ENCODE assay signal across 8 cellular contexts in the genomic region with DNA sequence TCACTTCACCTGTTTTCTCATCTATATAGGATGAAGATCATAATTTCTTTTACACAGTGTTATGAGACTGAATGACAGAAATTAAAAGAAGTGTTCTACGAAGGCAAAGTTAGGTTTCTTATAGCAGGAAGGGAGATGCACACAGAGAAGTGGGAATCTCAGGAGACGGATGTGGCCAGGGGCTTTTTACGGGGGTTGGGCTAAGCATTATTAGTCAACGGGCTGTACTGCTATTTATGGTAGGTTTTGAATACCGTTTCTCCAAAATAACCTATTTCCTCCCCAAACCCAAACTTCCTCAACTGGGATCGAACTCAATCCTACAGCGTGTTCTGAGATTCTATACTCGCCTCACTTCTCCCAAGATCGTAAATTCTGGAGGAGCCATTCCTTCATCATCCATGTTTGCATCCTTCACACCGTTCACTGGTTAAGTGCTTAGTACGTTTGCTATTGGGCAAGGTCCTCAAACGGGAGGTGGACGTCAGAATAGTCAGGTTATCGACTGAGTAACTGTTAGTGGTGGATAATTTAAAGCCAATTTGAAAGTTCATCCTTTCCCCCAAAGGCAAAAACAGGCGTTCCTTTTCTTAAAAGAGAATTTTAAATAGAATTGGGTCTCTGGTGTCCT. TPM values are rescaled to one million over a fixed set of nuclear protein-coding genes. Genes with fewer than 3 reads are reported as not detected.
DNase-seq lines count a peak whose midpoint lies in the region; ATAC-seq lines count a peak whose summit lies in the region.

No MANE protein-coding gene starts in this region.

- no peaks in the 10 kb centered on the region for H3K9me3 ChIP-seq in HAP-1
- H3K9me3 ChIP-seq in iPS-20b (ENCODE audit: insufficient read depth, low read depth, low read length), result no peaks in the 10 kb centered on the region

- H3K9ac ChIP-seq in iPS-20b (ENCODE audit: low read depth, low read length), result peak overlapping the region; percentile 80; the same call in 1 of the 2 replicates

- H3K4me1 Mint-ChIP-seq in activated T-helper 17 cell treated with anti-CD3 and anti-CD28 coated beads, Interleukin-2, amount 50 U/mL, for 72 hours, result peaks cover 15% of the 10 kb centered on the region

- no peaks in the 10 kb centered on the region for H3K27me3 Mint-ChIP-seq in activated T-helper 17 cell treated with anti-CD3 and anti-CD28 coated beads, Interleukin-2, amount 50 U/mL, for 72 hours

- H3K27me3 ChIP-seq in HAP-1 (ENCODE audit: low read depth) (no peaks in the 10 kb centered on the region), iPS-20b (ENCODE audit: insufficient read depth, low read length) (peaks cover 7% of the 10 kb centered on the region; the same call in 1 of the 2 replicates)

- peak overlapping the region; percentile 67 for H3K27ac Mint-ChIP-seq in activated T-helper 17 cell treated with anti-CD3 and anti-CD28 coated beads, Interleukin-2, amount 50 U/mL, for 72 hours

- H3K4me1 ChIP-seq in HAP-1 (peaks cover 27% of the 10 kb centered on the region), iPS-20b (ENCODE audit: insufficient read depth, low read length) (peaks cover 25% of the 10 kb centered on the region; the same call in 1 of the 2 replicates)

- no peaks in the 10 kb centered on the region for H3K9me3 Mint-ChIP-seq in activated T-helper 17 cell treated with anti-CD3 and anti-CD28 coated beads, Interleukin-2, amount 50 U/mL, for 72 hours

- H3K4me3 Mint-ChIP-seq in activated T-helper 17 cell treated with anti-CD3 and anti-CD28 coated beads, Interleukin-2, amount 50 U/mL, for 72 hours, result peak overlapping the region; percentile 97

- peaks cover 37% of the 10 kb centered on the region for H3K36me3 Mint-ChIP-seq in activated T-helper 17 cell treated with anti-CD3 and anti-CD28 coated beads, Interleukin-2, amount 50 U/mL, for 72 hours (ENCODE audit: low read depth)

- in situ Hi-C loops in HAP-1 (cut with MboI; ENCODE audit: low sequenced_read_pairs), result loop anchor here (25.0 kb wide), 1 partner anchor 917 kb away; the partner anchor contains the start of gene RNASEH2B

- no peak for ATAC-seq in activated T-helper 17 cell treated with anti-CD3 and anti-CD28 coated beads, Interleukin-2, amount 50 U/mL, for 72 hours (replicated peaks)
- ATAC-seq in HG02840 (IDR thresholded peaks at IDR 0.05; ENCODE audit: low FRiP score, unreplicated experiment) (no peak), GM21447 (IDR thresholded peaks at IDR 0.05; ENCODE audit: unreplicated experiment) (no peak)

- DNase-seq in A172 (ENCODE audit: low spot score), result peak; percentile 18
- DNase-seq in HAP-1 (ENCODE audit: low spot score in 2 of 2), result no peak
- DNase-seq in substantia nigra (lab: John Stamatoyannopoulos, UW), result no peak
- no peak for DNase-seq in activated CD8-positive, alpha-beta memory T cell treated with anti-CD3 and anti-CD28 coated beads, Interleukin-2, amount 50 U/mL, for 4 hours

- H3K36me3 ChIP-seq in HAP-1 (replicated peaks) (peaks cover 20% of the 10 kb centered on the region), iPS-20b (ENCODE audit: insufficient read depth, low read depth, low read length) (peaks cover 30% of the 10 kb centered on the region)

- H3K4me3 ChIP-seq in HAP-1 (peak overlapping the region; percentile 61), iPS-20b (ENCODE audit: low read length) (peak overlapping the region; percentile 82)

- H3K27ac ChIP-seq in iPS-20b (ENCODE audit: low read length), result no peak overlapping the region
- H3K27ac ChIP-seq in substantia nigra (ENCODE audit: low read depth, low read length, poor library complexity, severe bottlenecking), result peak overlapping the region; percentile 95

RNA-seq across cellular contexts. Expression of gene TRIM13, which starts 1.2 kb away (rescaled TPM):
- 26.8 and 28.6 TPM in 2 replicates for total RNA-seq in A172 (2014; rRNA removed; shearing (Covaris generic))
- total RNA-seq in activated T-helper 17 cell treated with anti-CD3 and anti-CD28 coated beads, Interleukin-2, amount 50 U/mL, for 72 hours, result 10 to 100 TPM; 13.5 to 14.8 TPM

RNA-seq across cellular contexts. Expression of gene KCNRG, which starts 19.6 kb away (rescaled TPM):
- 0.47 and 2.6 TPM in 2 replicates for total RNA-seq in A172 (2014; rRNA removed; shearing (Covaris generic))
- under 1 TPM; 0.19 to 0.45 TPM for total RNA-seq in activated T-helper 17 cell treated with anti-CD3 and anti-CD28 coated beads, Interleukin-2, amount 50 U/mL, for 72 hours

RNA-seq across cellular contexts. Expression of gene SPRYD7, which starts 59.5 kb away (rescaled TPM):
- 15.4 and 19.2 TPM in 2 replicates for total RNA-seq in A172 (2014; rRNA removed; shearing (Covaris generic))
- 1 to 10 TPM; 3.6 to 5.3 TPM for total RNA-seq in activated T-helper 17 cell treated with anti-CD3 and anti-CD28 coated beads, Interleukin-2, amount 50 U/mL, for 72 hours
